Comparison of ENCODE assay signal across 8 cellular contexts in the genomic region with DNA sequence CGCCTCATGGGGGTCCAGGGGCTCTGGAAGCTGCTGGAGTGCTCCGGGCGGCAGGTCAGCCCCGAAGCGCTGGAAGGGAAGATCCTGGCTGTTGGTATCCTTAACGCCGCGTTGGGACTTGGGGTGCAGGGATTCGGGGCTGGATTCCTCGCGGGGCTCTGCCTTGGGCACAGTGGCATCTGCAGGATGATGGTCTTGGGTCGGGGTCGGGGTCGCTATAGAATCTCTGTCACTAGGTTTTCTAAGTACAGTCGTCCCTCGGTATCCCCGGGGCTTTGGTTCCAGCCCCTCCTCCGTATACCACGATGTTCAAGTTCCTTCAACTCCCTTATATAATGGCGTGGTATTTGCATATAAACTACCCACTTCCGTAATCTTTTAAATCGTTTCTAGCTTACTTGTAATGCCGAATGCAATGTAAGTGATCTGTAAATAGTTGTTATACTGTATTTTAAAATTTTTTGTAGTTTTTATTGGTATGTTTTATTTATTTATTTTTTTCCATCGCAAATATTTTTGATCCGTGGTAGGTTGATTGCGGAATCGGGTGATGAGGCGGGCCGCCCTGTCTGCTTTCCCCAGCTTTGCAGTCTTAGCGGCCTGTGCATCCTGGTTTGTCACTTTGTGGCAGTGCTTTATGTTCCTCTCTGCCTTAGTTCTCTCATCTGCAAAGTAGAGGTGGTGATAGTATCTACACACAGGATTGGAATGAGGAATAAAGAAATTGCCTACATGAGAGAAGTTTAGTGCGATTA. TPM values are rescaled to one million over a fixed set of nuclear protein-coding genes. Genes with fewer than 3 reads are reported as not detected.
DNase-seq lines count a peak whose midpoint lies in the region; ATAC-seq, FAIRE-seq and TF ChIP-seq lines count a peak whose summit lies in the region.

No MANE protein-coding gene starts in this region.

- FAIRE-seq in endometrium (lab: Jason Lieb, UNC), result peak; percentile 55

- WGBS in stomach, 5 donors, result 0 to 1% (median 0%) methylated on average over 28 to 31 of the region's 31 CpGs

- H3K27ac ChIP-seq in ACC112 (ENCODE audit: low read depth, low read length), result peak overlapping the region; percentile 79
- H3K27ac ChIP-seq in stomach, result peak overlapping the region; percentile 97 to 100 (median 98)

- peak overlapping the region; percentile 99 for H3K4me3 Mint-ChIP-seq in activated CD4-positive, alpha-beta memory T cell treated with anti-CD3 and anti-CD28 coated beads, Interleukin-2, amount 10 ng/mL, durations not matched to agents 7 days and 5 days

- no peaks in the 10 kb centered on the region for H3K27me3 Mint-ChIP-seq in activated CD4-positive, alpha-beta memory T cell treated with anti-CD3 and anti-CD28 coated beads, Interleukin-2, amount 10 ng/mL, durations not matched to agents 7 days and 5 days

- ATAC-seq in GM18520 (IDR thresholded peaks at IDR 0.05; ENCODE audit: unreplicated experiment), result peak; percentile 23
- ATAC-seq in HG03039 (IDR thresholded peaks at IDR 0.05; ENCODE audit: unreplicated experiment), result peak; percentile 20

- H3K9me3 Mint-ChIP-seq in activated CD4-positive, alpha-beta memory T cell treated with anti-CD3 and anti-CD28 coated beads, Interleukin-2, amount 10 ng/mL, durations not matched to agents 7 days and 5 days, result no peaks in the 10 kb centered on the region

- TF ChIP-seq CTCF in stomach (IDR thresholded peaks at IDR 0.05), result no peak

- H3K27me3 ChIP-seq in ACC112 (ENCODE audit: insufficient read depth, low read length), result no peaks in the 10 kb centered on the region
- H3K27me3 ChIP-seq in mononuclear cell (ENCODE audit: insufficient read depth, low read length), result no peaks in the 10 kb centered on the region
- no peaks in the 10 kb centered on the region for H3K27me3 ChIP-seq in stomach

- no peak for TF ChIP-seq POLR2A in stomach (IDR thresholded peaks at IDR 0.05)

- H3K27ac Mint-ChIP-seq in activated CD4-positive, alpha-beta memory T cell treated with anti-CD3 and anti-CD28 coated beads, Interleukin-2, amount 10 ng/mL, durations not matched to agents 7 days and 5 days, result peak overlapping the region; percentile 98

- peak overlapping the region; percentile 60 for H2AFZ ChIP-seq in ACC112 (ENCODE audit: low read length, unreplicated experiment)

- intact Hi-C loops in stomach (cut with DNase I; ENCODE audit: low total_unique reads), result loop anchor here (10.0 kb wide), 1 partner anchor 262 kb away; no protein-coding TSS in a partner anchor

- peaks cover 37% of the 10 kb centered on the region for H3K79me2 ChIP-seq in ACC112 (ENCODE audit: control insufficient read depth, insufficient read depth, low read length, unreplicated experiment)

- no peak for TF ChIP-seq EP300 in stomach (IDR thresholded peaks at IDR 0.05)

- H3K36me3 Mint-ChIP-seq in activated CD4-positive, alpha-beta memory T cell treated with anti-CD3 and anti-CD28 coated beads, Interleukin-2, amount 10 ng/mL, durations not matched to agents 7 days and 5 days (ENCODE audit: low read depth), result peaks cover 21% of the 10 kb centered on the region

- H3K9me3 ChIP-seq in mononuclear cell (ENCODE audit: low read depth, low read length) (no peaks in the 10 kb centered on the region), stomach (no peaks in the 10 kb centered on the region)

- CTCF ChIA-PET in activated CD4-positive, alpha-beta memory T cell treated with anti-CD3 and anti-CD28 coated beads, Interleukin-2, amount 10 ng/mL, durations not matched to agents 7 days and 5 days (lab: Charles Lee), result interaction anchor here (0.8 to 4.9 kb wide), 18 partner anchors 18 to 267 kb away, joined by 3 to 113 read pairs (median 4); a partner anchor contains a TSS

- H3K4me1 ChIP-seq in ACC112 (ENCODE audit: control insufficient read depth, insufficient read depth, low read length, unreplicated experiment) (peaks cover 19% of the 10 kb centered on the region), mononuclear cell (ENCODE audit: insufficient read depth, low read length) (peaks cover 27% of the 10 kb centered on the region), stomach (peaks cover 7 to 50% (median 29%) of the 10 kb centered on the region in 4 donors)

- H3K36me3 ChIP-seq in ACC112 (ENCODE audit: insufficient read depth, low read length), result no peaks in the 10 kb centered on the region
- peaks cover 0 to 16% (median 8%) of the 10 kb centered on the region in 4 donors for H3K36me3 ChIP-seq in stomach

- H3K4me3 ChIP-seq in ACC112 (ENCODE audit: low read depth, low read length), result peak overlapping the region; percentile 87
- H3K4me3 ChIP-seq in mononuclear cell (ENCODE audit: low read length), result peak overlapping the region; percentile 79
- peak overlapping the region; percentile 83 to 97 (median 89) for H3K4me3 ChIP-seq in stomach

- DNase-seq in NCI-H345 (lab: John Stamatoyannopoulos, UW), result peak; percentile 25
- peak; percentile 57 for DNase-seq in activated CD4-positive, alpha-beta memory T cell treated with anti-CD3 and anti-CD28 coated beads, Interleukin-2, amount 10 ng/mL, durations not matched to agents 7 days and 5 days
- peak; percentile 40 for DNase-seq in stomach

- POLR2A ChIA-PET in activated CD4-positive, alpha-beta memory T cell treated with anti-CD3 and anti-CD28 coated beads, Interleukin-2, amount 10 ng/mL, durations not matched to agents 7 days and 5 days (lab: Charles Lee), result interaction anchor here (0.6 to 5.8 kb wide), 33 partner anchors 8 to 452 kb away, joined by 3 to 342 read pairs (median 6); a partner anchor contains a TSS

- peaks cover 41% of the 10 kb centered on the region for H3K4me1 Mint-ChIP-seq in activated CD4-positive, alpha-beta memory T cell treated with anti-CD3 and anti-CD28 coated beads, Interleukin-2, amount 10 ng/mL, durations not matched to agents 7 days and 5 days

RNA-seq across cellular contexts. Expression of a gene that starts 0.6 kb away (rescaled TPM):
- 10 to 100 TPM; 82.3 to 89.9 TPM for total RNA-seq in activated CD4-positive, alpha-beta memory T cell treated with anti-CD3 and anti-CD28 coated beads, Interleukin-2, amount 10 ng/mL, durations not matched to agents 7 days and 5 days
- total RNA-seq in mononuclear cell (111 TPM), stomach (100 to 1,000 TPM in 3 of 5 donors, 10 to 100 TPM in 2; 42.9 to 348 (median 105) TPM)
- polyA plus RNA-seq in stomach, result 10 to 100 TPM; 36.7 to 61.2 (median 51.5) TPM

RNA-seq across cellular contexts. Expression of a gene that starts 47.5 kb away (rescaled TPM):
- 10 to 100 TPM; 28.8 to 32.1 TPM for total RNA-seq in activated CD4-positive, alpha-beta memory T cell treated with anti-CD3 and anti-CD28 coated beads, Interleukin-2, amount 10 ng/mL, durations not matched to agents 7 days and 5 days
- 4.0 TPM for total RNA-seq in mononuclear cell
- 10 to 100 TPM in 4 of 5 donors, 1 to 10 TPM in 1; 2.6 to 82.9 (median 23.6) TPM for total RNA-seq in stomach
- 10 to 100 TPM in 1 of 3 donors, 1 to 10 TPM in 2; 8.3 to 16.3 (median 8.8) TPM for polyA plus RNA-seq in stomach

RNA-seq across cellular contexts. Expression of a gene that starts 47.7 kb away (rescaled TPM):
- total RNA-seq in activated CD4-positive, alpha-beta memory T cell treated with anti-CD3 and anti-CD28 coated beads, Interleukin-2, amount 10 ng/mL, durations not matched to agents 7 days and 5 days, result 10 to 100 TPM; 10.4 to 10.5 TPM
- total RNA-seq in mononuclear cell (not detected), stomach (10 to 100 TPM in 2 of 5 donors, 1 to 10 TPM in 1, under 1 TPM in 1, not detected in 1; 0.58 to 48.2 (median 7.6) TPM)
- polyA plus RNA-seq in stomach, result 1 to 10 TPM; 1.6 to 2.2 (median 1.7) TPM

Comparison
In these comparisons a context has a peak if more than half of its experiments do, and no peak if none do; other contexts are left out.
1. Peak in every context shown above with its lines: DNase-seq, ATAC-seq, H3K4me3 ChIP-seq and H3K27ac ChIP-seq.